In genomic region chr9:98084396-98084795, GRCh38 we compare ENCODE assay signal across 23 cellular contexts. TPM values are rescaled to one million over a fixed set of nuclear protein-coding genes. Genes with fewer than 3 reads are reported as not detected.
DNase-seq lines count a peak whose midpoint lies in the region; ATAC-seq, FAIRE-seq and TF ChIP-seq lines count a peak whose summit lies in the region.
"Had no signal": no experiment of that assay in that cellular context is flagged by ENCODE, and none has a peak within 500 bp of the region (broad histone marks: within the 10 kb centered on the region; RNA-seq: fewer than 3 reads in every experiment).

No MANE protein-coding gene starts in this region.

- no peak for FAIRE-seq in GM12878 (lab: Jason Lieb, UNC)
- FAIRE-seq: A204.1, GM12892 had no signal

- no peak overlapping the region for H3K4me3 Mint-ChIP-seq in stimulated activated naive CD8-positive, alpha-beta T cell treated with anti-CD3 and anti-CD28 coated beads, Interleukin-15, Interleukin-2, amounts not matched to agents 100 ng/mL and 50 ng/mL, for 24 hours
- no peak overlapping the region for H3K4me3 Mint-ChIP-seq in stimulated activated naive CD8-positive, alpha-beta T cell treated with anti-CD3 and anti-CD28 coated beads, Interleukin-15, amount 100 ng/mL, for 72 hours
- no peak overlapping the region for H3K4me3 Mint-ChIP-seq in naive thymus-derived CD4-positive, alpha-beta T cell
- H3K4me3 Mint-ChIP-seq: CD14-positive monocyte, IgD-negative memory B cell had no signal

- H3K4me3 ChIP-seq in GM12878 = no peak overlapping the region
- no peak overlapping the region for H3K4me3 ChIP-seq in naive thymus-derived CD4-positive, alpha-beta T cell (ENCODE audit: low read length)
- no peak overlapping the region for H3K4me3 ChIP-seq in transverse colon
- no peak overlapping the region for H3K4me3 ChIP-seq in adrenal gland
- H3K4me3 ChIP-seq in SJCRH30 = no peak overlapping the region

- H3K27ac ChIP-seq in GM12878 (ENCODE audit: control insufficient read depth, insufficient read depth) = no peak overlapping the region
- H3K27ac ChIP-seq in naive thymus-derived CD4-positive, alpha-beta T cell (ENCODE audit: low read depth, low read length) = no peak overlapping the region
- peak overlapping the region in 2 of 4 donors; percentile 5 to 62 for H3K27ac ChIP-seq in transverse colon
- H3K27ac ChIP-seq in adrenal gland = no peak overlapping the region
- no peak overlapping the region for H3K27ac ChIP-seq in SJCRH30

- no peaks in the 10 kb centered on the region for H3K79me2 ChIP-seq in GM12878 (ENCODE audit: control insufficient read depth, insufficient read depth, low read length)

- H3K9me3 Mint-ChIP-seq in stimulated activated naive CD8-positive, alpha-beta T cell treated with anti-CD3 and anti-CD28 coated beads, Interleukin-15, Interleukin-2, amounts not matched to agents 100 ng/mL and 50 ng/mL, for 24 hours = no peaks in the 10 kb centered on the region
- no peaks in the 10 kb centered on the region for H3K9me3 Mint-ChIP-seq in stimulated activated naive CD8-positive, alpha-beta T cell treated with anti-CD3 and anti-CD28 coated beads, Interleukin-15, amount 100 ng/mL, for 72 hours
- H3K9me3 Mint-ChIP-seq in naive thymus-derived CD4-positive, alpha-beta T cell = peaks cover 0 to 1% (median 0%) of the 10 kb centered on the region in 11 donors
- H3K9me3 Mint-ChIP-seq: IgD-negative memory B cell had no signal

- no peaks in the 10 kb centered on the region for H3K9me3 ChIP-seq in GM12878 (replicated peaks; ENCODE audit: control insufficient read depth, insufficient read depth, low read length)
- H3K9me3 ChIP-seq in naive thymus-derived CD4-positive, alpha-beta T cell (ENCODE audit: control insufficient read depth in 2 of 3, low read length in 3 of 3) = no peaks in the 10 kb centered on the region
- no peaks in the 10 kb centered on the region for H3K9me3 ChIP-seq in transverse colon
- H3K9me3 ChIP-seq in adrenal gland (replicated peaks in 1 of 3) = no peaks in the 10 kb centered on the region
- H3K9me3 ChIP-seq in SJCRH30 (replicated peaks) = no peaks in the 10 kb centered on the region

- H3K27me3 Mint-ChIP-seq in stimulated activated naive CD8-positive, alpha-beta T cell treated with anti-CD3 and anti-CD28 coated beads, Interleukin-15, Interleukin-2, amounts not matched to agents 100 ng/mL and 50 ng/mL, for 24 hours = no peaks in the 10 kb centered on the region
- no peaks in the 10 kb centered on the region for H3K27me3 Mint-ChIP-seq in stimulated activated naive CD8-positive, alpha-beta T cell treated with anti-CD3 and anti-CD28 coated beads, Interleukin-15, amount 100 ng/mL, for 72 hours
- H3K27me3 Mint-ChIP-seq in naive thymus-derived CD4-positive, alpha-beta T cell = no peaks in the 10 kb centered on the region
- H3K27me3 Mint-ChIP-seq: IgD-negative memory B cell had no signal

- no peak for TF ChIP-seq CTCF in GM12878 (IDR thresholded peaks at IDR 0.05 in 2 of 3, conservative IDR thresholded peaks at IDR 0.05 in 1 of 3; ENCODE audit: control insufficient read depth in 2 of 3, extremely low read depth in 1 of 3, insufficient read depth in 1 of 3, low read depth in 3 of 3, low read length in 3 of 3)
- TF ChIP-seq CTCF in transverse colon (IDR thresholded peaks at IDR 0.05) = no peak
- TF ChIP-seq CTCF in adrenal gland (IDR thresholded peaks at IDR 0.05) = no peak

- H3K27me3 ChIP-seq in GM12878 (replicated peaks in 1 of 2; ENCODE audit: control insufficient read depth in 2 of 2, insufficient read depth in 2 of 2, low read length in 1 of 2) = no peaks in the 10 kb centered on the region
- H3K27me3 ChIP-seq in naive thymus-derived CD4-positive, alpha-beta T cell (ENCODE audit: control insufficient read depth in 2 of 2, insufficient read depth in 2 of 2, low read length in 2 of 2) = no peaks in the 10 kb centered on the region
- no peaks in the 10 kb centered on the region for H3K27me3 ChIP-seq in transverse colon
- peaks cover 10% of the 10 kb centered on the region for H3K27me3 ChIP-seq in adrenal gland
- H3K27me3 ChIP-seq in SJCRH30 = no peaks in the 10 kb centered on the region

- intact Hi-C loops in GM12878 (cut with micrococcal nuclease; ENCODE audit: unreplicated experiment) (no loop called here), transverse colon (cut with DNase I; ENCODE audit: low total_unique reads) (no loop called here), adrenal gland (cut with DNase I) (no loop called here)
- intact Hi-C loops in naive thymus-derived CD4-positive, alpha-beta T cell (cut with micrococcal nuclease) = no loop called here

- no peak overlapping the region for H3K9ac ChIP-seq in GM12878 (ENCODE audit: control insufficient read depth, insufficient read depth, low read length)

- H4K20me1 ChIP-seq in GM12878 (ENCODE audit: control insufficient read depth, insufficient read depth) = no peaks in the 10 kb centered on the region

- 86% methylated on average over 3 of the region's 3 CpGs for WGBS in GM12878 (ENCODE audit: insufficient coverage, insufficient replicate concordance, low lambda C conversion rate, missing lambda C conversion rate)
- WGBS in transverse colon (ENCODE audit: low coverage in 1 of 2), 2 donors = 96% methylated on average over 3 of the region's 3 CpGs; no CpG with 5 or more reads in 1 of the 2 donors
- WGBS in adrenal gland, 4 donors = 84 to 91% (median 86%) methylated on average over 3 of the region's 3 CpGs

- H3K4me1 Mint-ChIP-seq in stimulated activated naive CD8-positive, alpha-beta T cell treated with anti-CD3 and anti-CD28 coated beads, Interleukin-15, Interleukin-2, amounts not matched to agents 100 ng/mL and 50 ng/mL, for 24 hours (ENCODE audit: low read depth) = peaks cover 29% of the 10 kb centered on the region
- H3K4me1 Mint-ChIP-seq in stimulated activated naive CD8-positive, alpha-beta T cell treated with anti-CD3 and anti-CD28 coated beads, Interleukin-15, amount 100 ng/mL, for 72 hours = peaks cover 40% of the 10 kb centered on the region
- H3K4me1 Mint-ChIP-seq in naive thymus-derived CD4-positive, alpha-beta T cell = peaks cover 8 to 57% (median 47%) of the 10 kb centered on the region in 7 donors

- SMC1A ChIA-PET in GM12878 (lab: Charles Lee; ENCODE audit: uncharacterized antibody, unreplicated experiment) = interaction anchor here (0.6 to 3.3 kb wide), 6 partner anchors 9 to 35 kb away, joined by 3 to 12 read pairs (median 4); partner anchors contain the start of gene TRIM14

- no peak overlapping the region for H3K4me2 ChIP-seq in GM12878 (ENCODE audit: control insufficient read depth, insufficient read depth)

- H3K4me1 ChIP-seq in GM12878 (ENCODE audit: control insufficient read depth, insufficient read depth, low read length) (no peaks in the 10 kb centered on the region), transverse colon (peaks cover 10 to 51% (median 21%) of the 10 kb centered on the region in 4 donors), adrenal gland (replicated peaks in 1 of 2) (peaks cover 0 to 14% of the 10 kb centered on the region in 2 donors), SJCRH30 (no peaks in the 10 kb centered on the region)
- H3K4me1 ChIP-seq in naive thymus-derived CD4-positive, alpha-beta T cell (ENCODE audit: control insufficient read depth in 2 of 2, insufficient read depth in 2 of 2, low read length in 2 of 2) = peaks cover 0 to 22% of the 10 kb centered on the region in 2 donors

- H3K27ac Mint-ChIP-seq in stimulated activated naive CD8-positive, alpha-beta T cell treated with anti-CD3 and anti-CD28 coated beads, Interleukin-15, Interleukin-2, amounts not matched to agents 100 ng/mL and 50 ng/mL, for 24 hours = peak overlapping the region; percentile 88
- H3K27ac Mint-ChIP-seq in stimulated activated naive CD8-positive, alpha-beta T cell treated with anti-CD3 and anti-CD28 coated beads, Interleukin-15, amount 100 ng/mL, for 72 hours = no peak overlapping the region
- H3K27ac Mint-ChIP-seq in naive thymus-derived CD4-positive, alpha-beta T cell = peak overlapping the region in 7 of 9 donors; percentile 52 to 92 (median 75)

- TSS peak; percentile 53 for BruUV-seq in GM12878 (replicated peaks; lab: Mats Ljungman, UMichigan)

- RAD21 ChIA-PET in GM12878 (lab: Charles Lee; ENCODE audit: unreplicated experiment) = no interaction called here

- ATAC-seq in stimulated activated naive CD8-positive, alpha-beta T cell treated with anti-CD3 and anti-CD28 coated beads, Interleukin-15, amount 100 ng/mL, for 72 hours = no peak
- no peak for ATAC-seq in GM12878
- no peak for ATAC-seq in naive thymus-derived CD4-positive, alpha-beta T cell
- ATAC-seq: Panc1 had no signal

- CTCF ChIA-PET in GM12878 (lab: Yijun Ruan, JAX) = interaction anchor here (0.9 to 1.7 kb wide), 2 partner anchors 9 to 121 kb away, joined by 3 to 8 read pairs; no protein-coding TSS in a partner anchor
- CTCF ChIA-PET in naive thymus-derived CD4-positive, alpha-beta T cell (lab: Charles Lee) = interaction anchor here (1.9 kb wide), 1 partner anchor 17 kb away, joined by 5 read pairs; no protein-coding TSS in a partner anchor

- H3K36me3 ChIP-seq in GM12878 (ENCODE audit: control insufficient read depth in 2 of 2, insufficient read depth in 2 of 2, low read length in 1 of 2) (peaks cover 27 to 40% of the 10 kb centered on the region in 2 experiments), transverse colon (peaks cover 0 to 15% (median 6%) of the 10 kb centered on the region in 4 donors), adrenal gland (replicated peaks in 1 of 2) (peaks cover 0 to 28% of the 10 kb centered on the region in 2 donors), SJCRH30 (peaks cover 21% of the 10 kb centered on the region)
- H3K36me3 ChIP-seq in naive thymus-derived CD4-positive, alpha-beta T cell (ENCODE audit: control insufficient read depth in 2 of 3, insufficient read depth in 3 of 3, low read length in 3 of 3) = peaks cover 13 to 78% (median 30%) of the 10 kb centered on the region in 3 experiments

- in situ Hi-C loops in GM12878 (cut with MboI) = no loop called here
- in situ Hi-C loops in transverse colon (cut with MboI; ENCODE audit: low pct_ligation_motif_present in 1 of 4, low pct_unique_long_range_greater_than_20kb in 1 of 4, low sequenced_read_pairs in 3 of 4) = loop anchor here in 2 of 4 donors (25.0 kb wide), 2 partner anchors 97 to 178 kb away; partner anchors contain the start of genes ANP32B (in 1 of the 2) and TBC1D2 (in 1 of the 2)

- no peak for TF ChIP-seq RAD21 in GM12878 (IDR thresholded peaks at IDR 0.05; ENCODE audit: insufficient read depth, low read depth, low read length)

- peaks cover 73% of the 10 kb centered on the region for H3K36me3 Mint-ChIP-seq in stimulated activated naive CD8-positive, alpha-beta T cell treated with anti-CD3 and anti-CD28 coated beads, Interleukin-15, Interleukin-2, amounts not matched to agents 100 ng/mL and 50 ng/mL, for 24 hours (ENCODE audit: low read depth)
- peaks cover 18 to 54% (median 34%) of the 10 kb centered on the region in 5 donors for H3K36me3 Mint-ChIP-seq in naive thymus-derived CD4-positive, alpha-beta T cell

- DNase-seq in stimulated activated naive CD8-positive, alpha-beta T cell treated with anti-CD3 and anti-CD28 coated beads, Interleukin-15, amount 100 ng/mL, for 72 hours = no peak
- DNase-seq in GM12878 (ENCODE audit: low read depth, low spot score) = no peak
- DNase-seq in naive thymus-derived CD4-positive, alpha-beta T cell = no peak
- peak; percentile 6 for DNase-seq in transverse colon
- no peak for DNase-seq in adrenal gland
- no peak for DNase-seq in DMS53 (lab: John Stamatoyannopoulos, UW)
- no peak for DNase-seq in SJCRH30
- DNase-seq: COR-L47; GOT3; HCEC 1CT; Karpas-422; MV-4-11; NCI-H1105 treated with DMSO at 0.1 percent for 48 hours; NCI-H2029 treated with DMSO at 0.1 percent for 48 hours; NCI-H345; NCI-H774; NK-92 treated with Interleukin-12 subunit alpha and Interleukin-12 subunit beta, amount 100 ng/mL, for 24 hours had no signal

- POLR2A ChIA-PET in GM12878 (lab: Charles Lee) = interaction anchor here (0.6 kb wide), 1 partner anchor 290 kb away, joined by 3 read pairs; no protein-coding TSS in a partner anchor
- POLR2A ChIA-PET in naive thymus-derived CD4-positive, alpha-beta T cell (lab: Charles Lee) = interaction anchor here (1.1 to 3.1 kb wide), 2 partner anchors 17 to 173 kb away, joined by 4 to 11 read pairs; no protein-coding TSS in a partner anchor

- no peak for TF ChIP-seq EP300 in GM12878 (IDR thresholded peaks at IDR 0.05; ENCODE audit: borderline replicate concordance in 1 of 2, control insufficient read depth in 1 of 2, low read depth in 2 of 2, low read length in 2 of 2)
- no peak for TF ChIP-seq EP300 in transverse colon (IDR thresholded peaks at IDR 0.05; ENCODE audit: low read depth)

- H2AFZ ChIP-seq in GM12878 (ENCODE audit: control insufficient read depth, low read depth, low read length) = no peak overlapping the region

- TF ChIP-seq POLR2A in GM12878 (IDR thresholded peaks at IDR 0.05; ENCODE audit: low read depth, low read length) = no peak
- TF ChIP-seq POLR2A in transverse colon (IDR thresholded peaks at IDR 0.05) = no peak
- TF ChIP-seq POLR2A in adrenal gland (IDR thresholded peaks at IDR 0.05) = no peak

RNA-seq across cellular contexts. Expression of gene NANS, which starts 27.9 kb away (rescaled TPM):
- total RNA-seq in GM12878 (2013; cell fraction: nucleolus; rRNA removed) = 28.4 and 33.0 TPM in 2 replicates
- total RNA-seq in GM12878 (2014; rRNA removed) (64.8 and 68.3 TPM in 2 replicates), GM12878 (2014; rRNA removed; fragmentation: Illumina TruSeq; extraction: Trizol) (52.3 and 55.5 TPM in 2 replicates), GM12878 (2021) (47.8 and 49.1 TPM in 2 replicates), transverse colon (100 to 1,000 TPM in 3 of 4 donors, 10 to 100 TPM in 1; 86.6 to 319 (median 269) TPM), adrenal gland (10 to 100 TPM; 24.2 to 78.6 (median 38.2) TPM)
- polyA plus RNA-seq in GM12878 (2011; ENCODE audit: low read depth) = 55.9 TPM
- polyA plus RNA-seq in GM12878 (2011; rRNA removed) (37.9 and 44.6 TPM in 2 replicates), GM12878 (2014; fragmentation: Illumina TruSeq; extraction: Trizol) (47.8 and 48.8 TPM in 2 replicates), GM12878 (2014; fragmentation: Nextera tagmentation; extraction: Ambion mirVana) (10 to 100 TPM; 21.0 to 26.1 TPM), GM12878 (2014; rRNA removed) (55.6 and 56.5 TPM in 2 replicates), GM12878 (2016; fragmentation: Nextera tagmentation; extraction: Ambion mirVana) (100 to 1,000 TPM; 109 to 126 TPM), adrenal gland (10 to 100 TPM; 27.8 to 77.9 (median 38.4) TPM)
- polyA plus RNA-seq in GM12878 (2011; cell fraction: cytosol; rRNA removed) = 51.9 and 54.2 TPM in 2 replicates
- 23.3 and 29.3 TPM in 2 replicates for polyA plus RNA-seq in GM12878 (2011; cell fraction: nucleus; rRNA removed)
- 56.9 and 74.3 TPM in 2 replicates for polyA plus RNA-seq in GM12878 (2012)
- polyA minus RNA-seq in GM12878 (2011; rRNA and poly(A)+ RNA removed) = 31.5 and 44.8 TPM in 2 replicates
- 9.8 and 10.0 TPM in 2 replicates for polyA minus RNA-seq in GM12878 (2011; cell fraction: cytosol; rRNA and poly(A)+ RNA removed)
- 10.2 and 27.1 TPM in 2 replicates for polyA minus RNA-seq in GM12878 (2011; cell fraction: nucleus; rRNA and poly(A)+ RNA removed)
- 10 to 100 TPM; 16.3 to 58.9 (median 51.8) TPM for total RNA-seq in naive thymus-derived CD4-positive, alpha-beta T cell
- polyA plus RNA-seq in naive thymus-derived CD4-positive, alpha-beta T cell = 10 to 100 TPM; 33.0 to 33.2 TPM
- 56.0 and 60.4 TPM in 2 replicates for total RNA-seq in SJCRH30 (2014; rRNA removed; shearing (Covaris generic))

RNA-seq across cellular contexts. Expression of gene TRIM14, which starts 34.6 kb away (rescaled TPM):
- total RNA-seq in GM12878 (2013; cell fraction: nucleolus; rRNA removed) = 36.1 and 40.9 TPM in 2 replicates
- 25.1 and 25.2 TPM in 2 replicates for total RNA-seq in GM12878 (2014; rRNA removed)
- 20.3 and 21.2 TPM in 2 replicates for total RNA-seq in GM12878 (2014; rRNA removed; fragmentation: Illumina TruSeq; extraction: Trizol)
- total RNA-seq in GM12878 (2021) = 53.3 and 54.4 TPM in 2 replicates
- 15.8 TPM for polyA plus RNA-seq in GM12878 (2011; ENCODE audit: low read depth)
- 25.9 and 32.7 TPM in 2 replicates for polyA plus RNA-seq in GM12878 (2011; rRNA removed)
- 31.9 and 34.9 TPM in 2 replicates for polyA plus RNA-seq in GM12878 (2011; cell fraction: cytosol; rRNA removed)
- 37.5 and 42.1 TPM in 2 replicates for polyA plus RNA-seq in GM12878 (2011; cell fraction: nucleus; rRNA removed)
- polyA plus RNA-seq in GM12878 (2012) = 20.1 and 25.2 TPM in 2 replicates
- polyA plus RNA-seq in GM12878 (2014; fragmentation: Illumina TruSeq; extraction: Trizol) = 42.4 and 42.6 TPM in 2 replicates
- polyA plus RNA-seq in GM12878 (2014; fragmentation: Nextera tagmentation; extraction: Ambion mirVana) = 10 to 100 TPM in 1 of 2 experiments, 1 to 10 TPM in 1; 8.6 to 10.2 TPM
- 39.6 and 39.7 TPM in 2 replicates for polyA plus RNA-seq in GM12878 (2014; rRNA removed)
- polyA plus RNA-seq in GM12878 (2016; fragmentation: Nextera tagmentation; extraction: Ambion mirVana) = 10 to 100 TPM; 38.7 to 41.2 TPM
- polyA minus RNA-seq in GM12878 (2011; rRNA and poly(A)+ RNA removed) = 19.4 and 22.8 TPM in 2 replicates
- 12.7 and 13.5 TPM in 2 replicates for polyA minus RNA-seq in GM12878 (2011; cell fraction: cytosol; rRNA and poly(A)+ RNA removed)
- polyA minus RNA-seq in GM12878 (2011; cell fraction: nucleus; rRNA and poly(A)+ RNA removed) = 9.3 and 16.3 TPM in 2 replicates
- total RNA-seq in naive thymus-derived CD4-positive, alpha-beta T cell = 100 to 1,000 TPM in 1 of 5 experiments, 10 to 100 TPM in 4; 54.1 to 114 (median 79.7) TPM
- polyA plus RNA-seq in naive thymus-derived CD4-positive, alpha-beta T cell = 100 to 1,000 TPM in 1 of 2 donors, 10 to 100 TPM in 1; 57.8 to 107 TPM
- 10 to 100 TPM; 28.7 to 58.7 (median 53.8) TPM for total RNA-seq in transverse colon
- total RNA-seq in adrenal gland = 10 to 100 TPM in 7 of 8 donors, 1 to 10 TPM in 1; 8.8 to 24.8 (median 14.5) TPM
- 1 to 10 TPM; 2.6 to 7.1 (median 6.2) TPM for polyA plus RNA-seq in adrenal gland
- 0.22 and 0.30 TPM in 2 replicates for total RNA-seq in SJCRH30 (2014; rRNA removed; shearing (Covaris generic))

Comparison
In these comparisons a context has a peak if more than half of its experiments do, and no peak if none do; other contexts are left out.
1. H3K27ac Mint-ChIP-seq: peak in stimulated activated naive CD8-positive, alpha-beta T cell treated with anti-CD3 and anti-CD28 coated beads, Interleukin-15, Interleukin-2, amounts not matched to agents 100 ng/mL and 50 ng/mL, for 24 hours (single experiment) and naive thymus-derived CD4-positive, alpha-beta T cell (7 of 9); none in stimulated activated naive CD8-positive, alpha-beta T cell treated with anti-CD3 and anti-CD28 coated beads, Interleukin-15, amount 100 ng/mL, for 72 hours (0 of 2).